Comparison of ENCODE assay signal across 3 cellular contexts in genomic region chr2:110647777-110648176, GRCh38.
TF ChIP-seq lines count a peak whose summit lies in the region.

No MANE protein-coding gene starts in this region.

TF ChIP-seq in GM12891, 5 proteins besides CTCF, POLR2A, EP300 and RAD21 (continued from another document):
- no peak for TF ChIP-seq PAX5 (IDR thresholded peaks at IDR 0.05; ENCODE audit: insufficient read depth, low read length, severe bottlenecking)
- no peak for TF ChIP-seq POU2F2 (IDR thresholded peaks at IDR 0.05; ENCODE audit: low read depth, low read length)
- no peak for TF ChIP-seq POLR2AphosphoS5 (IDR thresholded peaks at IDR 0.05; ENCODE audit: low read depth, low read length)

TF ChIP-seq in IMR-90, 13 proteins besides CTCF, POLR2A, EP300 and RAD21 (continued from another document):
- TF ChIP-seq FOS (IDR thresholded peaks at IDR 0.05; ENCODE audit: low read depth, low read length), result no peak
- TF ChIP-seq CHD1 (IDR thresholded peaks at IDR 0.05; ENCODE audit: low read depth, low read length), result no peak
- TF ChIP-seq MAFK (IDR thresholded peaks at IDR 0.05; ENCODE audit: low read depth, low read length), result no peak
- TF ChIP-seq MXI1 (IDR thresholded peaks at IDR 0.05; ENCODE audit: borderline replicate concordance, low read depth, low read length), result no peak
- TF ChIP-seq MAZ (IDR thresholded peaks at IDR 0.05; ENCODE audit: borderline replicate concordance, low read depth, low read length), result no peak
- no peak for TF ChIP-seq USF2 (IDR thresholded peaks at IDR 0.05; ENCODE audit: low read depth, low read length)
- no peak for TF ChIP-seq ELK1 (IDR thresholded peaks at IDR 0.05; ENCODE audit: borderline replicate concordance, low read depth, low read length)
- TF ChIP-seq CEBPB (IDR thresholded peaks at IDR 0.05; ENCODE audit: low read depth, low read length), result no peak
- no peak for TF ChIP-seq RFX5 (IDR thresholded peaks at IDR 0.05; ENCODE audit: low read depth, low read length)
- TF ChIP-seq RCOR1 (IDR thresholded peaks at IDR 0.05; ENCODE audit: insufficient replicate concordance, low read length), result no peak
- no peak for TF ChIP-seq BHLHE40 (IDR thresholded peaks at IDR 0.05; ENCODE audit: low read depth, low read length)

TF ChIP-seq in HEK293T, 16 proteins besides CTCF, POLR2A, EP300 and RAD21 (continued from another document):
- TF ChIP-seq HDGF (IDR thresholded peaks at IDR 0.05; ENCODE audit: borderline replicate concordance) (no peak), SUZ12 (IDR thresholded peaks at IDR 0.05) (no peak), SP1 (IDR thresholded peaks at IDR 0.05) (no peak), LEF1 (IDR thresholded peaks at IDR 0.05; ENCODE audit: borderline replicate concordance) (no peak), PKNOX1 (IDR thresholded peaks at IDR 0.05) (no peak), L3MBTL2 (conservative IDR thresholded peaks at IDR 0.05) (no peak), BHLHE40 (IDR thresholded peaks at IDR 0.05; ENCODE audit: borderline replicate concordance) (no peak)
TF ChIP-seq in HEK293T: peak in this region for 0.
